In genomic region chr1:219445864-219446263, GRCh38 we compare ENCODE assay signal across 26 cellular contexts.
"Had no signal": no experiment of that assay in that cellular context is flagged by ENCODE, and none has a peak within 500 bp of the region (broad histone marks: within the 10 kb centered on the region; RNA-seq: fewer than 3 reads in every experiment).

No MANE protein-coding gene starts in this region.

- H3K36me3 ChIP-seq: adrenal gland, Peyer's patch had no signal

- H3K4me2 ChIP-seq: KMS-11 had no signal

- H3K4me1 ChIP-seq: adrenal gland, Peyer's patch had no signal

- H3K9ac ChIP-seq: KMS-11 had no signal

- ATAC-seq: activated CD4-positive, alpha-beta T cell treated with anti-CD3 and anti-CD28 coated beads for 36 hours; activated CD8-positive, alpha-beta T cell treated with anti-CD3 and anti-CD28 coated beads for 36 hours; activated T-cell treated with anti-CD3 and anti-CD28 coated beads, Interleukin-2, amount 50 U/mL, for 72 hours; T-cell had no signal

- H3K27ac ChIP-seq: adrenal gland, KMS-11, Peyer's patch had no signal

- H3K9me3 ChIP-seq: adrenal gland, Peyer's patch had no signal

- H3K4me3 ChIP-seq: adrenal gland, Peyer's patch had no signal

- H3K27me3 ChIP-seq: adrenal gland, Peyer's patch had no signal

- DNase-seq: activated CD4-positive, alpha-beta T cell treated with anti-CD3 and anti-CD28 coated beads for 36 hours; activated CD8-positive, alpha-beta memory T cell treated with anti-CD3 and anti-CD28 coated beads, Interleukin-2, amount 50 U/mL, for 4 hours; activated CD8-positive, alpha-beta T cell treated with anti-CD3 and anti-CD28 coated beads for 36 hours; activated gamma-delta T cell treated with Interleukin-2 at 50 U/mL for 16 hours; activated naive CD4-positive, alpha-beta T cell treated with anti-CD3 and anti-CD28 coated beads, Interleukin-2, amount 10 ng/mL, durations not matched to agents 7 days and 5 days; activated naive CD8-positive, alpha-beta T cell treated with anti-CD3 and anti-CD28 coated beads, Interleukin-2, amount 10 ng/mL, durations not matched to agents 7 days and 5 days; activated T-cell treated with anti-CD3 and anti-CD28 coated beads, Interleukin-2, amount 50 U/mL, for 72 hours; adrenal gland; anterior cingulate cortex; caudate nucleus; NCI-H1092; NCI-H1417; NCI-H1694; NCI-H2029; NCI-H2107; NCI-H2171 treated with DMSO at 0.1 percent for 48 hours; NCI-H510A treated with DMSO at 0.1 percent for 48 hours; NCI-H69; NK-92 treated with Interleukin-12 subunit alpha and Interleukin-12 subunit beta, amount 100 ng/mL, for 24 hours; OCI-M1; Peyer's patch; SHP77; T-cell; T-helper 2 cell; T1000 had no signal
